Comparison of ENCODE assay signal across 1 cellular context in genomic region chr5:68644971-68645370, GRCh38.
TF ChIP-seq lines count a peak whose summit lies in the region.

No MANE protein-coding gene starts in this region.

TF ChIP-seq in HepG2, 621 proteins besides CTCF, POLR2A, EP300 and RAD21 (continued from another document):
- TF ChIP-seq NR0B2 (CRISPR knock-in tag; IDR thresholded peaks at IDR 0.05) (no peak), UBTF (CRISPR knock-in tag; IDR thresholded peaks at IDR 0.05) (no peak), MYC (CRISPR knock-in tag; IDR thresholded peaks at IDR 0.05; ENCODE audit: borderline replicate concordance) (no peak), REPIN1 (CRISPR knock-in tag; IDR thresholded peaks at IDR 0.05; ENCODE audit: borderline replicate concordance, low read depth) (no peak), BCL3 (CRISPR knock-in tag; IDR thresholded peaks at IDR 0.05) (no peak), MBD4 (IDR thresholded peaks at IDR 0.05; ENCODE audit: borderline replicate concordance, low read length) (no peak), ZNF3 (CRISPR knock-in tag; IDR thresholded peaks at IDR 0.05) (no peak), ZNF513 (CRISPR knock-in tag; conservative IDR thresholded peaks at IDR 0.05) (no peak), NR3C1 (CRISPR knock-in tag; IDR thresholded peaks at IDR 0.05) (no peak), MXD3 (CRISPR knock-in tag; IDR thresholded peaks at IDR 0.05) (no peak), U2AF1 (optimal IDR thresholded peaks at IDR 0.05; ENCODE audit: low read depth, low read length) (no peak)
